8 cellular contexts compared by ENCODE assay signal in genomic region chr19:34676697-34677385, GRCh38. TPM values are rescaled to one million over a fixed set of nuclear protein-coding genes. Genes with fewer than 3 reads are reported as not detected.
A peak's percentile ranks its signal among the peaks of the same experiment; 100 is the strongest.
DNase-seq lines count a peak whose midpoint lies in the region; ATAC-seq, FAIRE-seq and TF ChIP-seq lines count a peak whose summit lies in the region.

Gene SCGB2B2 (minus strand): TSS chr19:34677159. CDS start chr19:34594563, 82,596 bp downstream.

- intact Hi-C loops in HepG2 (cut with micrococcal nuclease; ENCODE audit: unreplicated experiment) (no loop called here), left colon (cut with DNase I, micrococcal nuclease) (no loop called here)

- POLR2A ChIA-PET in HepG2 (lab: Yijun Ruan, JAX): no interaction called here

- no TSS peak for BruUV-seq in HepG2 (replicated peaks; lab: Mats Ljungman, UMichigan)

- H3K9me3 ChIP-seq in liver (ENCODE audit: control insufficient read depth in 4 of 4, low read length in 3 of 4): peaks cover 3 to 19% (median 9%) of the 10 kb centered on the region in 4 donors
- H3K9me3 ChIP-seq in HepG2 (ENCODE audit: low read length): 0 out of 2 replicates have a peak, but pooled peaks cover 12% of the 10 kb centered on the region

- H3K9ac ChIP-seq in liver (ENCODE audit: low read depth in 1 of 2, low read length in 2 of 2) (peak within 1 kb of the TSS; percentile 63 to 69), HepG2 (ENCODE audit: insufficient read depth, low read depth, low read length) (no peak within 1 kb of the TSS)

- H2AFZ ChIP-seq in HepG2 (ENCODE audit: low read length): no peak within 1 kb of the TSS

- FAIRE-seq in HepG2 (lab: Jason Lieb, UNC): no peak

- H3K79me2 ChIP-seq in HepG2 (ENCODE audit: insufficient read depth, low read length): no peaks in the 10 kb centered on the region

- no peak for TF ChIP-seq POLR2A in HepG2 (IDR thresholded peaks at IDR 0.05; ENCODE audit: insufficient read depth in 1 of 2, low read depth in 2 of 2, low read length in 2 of 2)

- ATAC-seq in HepG2 (no peak), HG02840 (IDR thresholded peaks at IDR 0.05; ENCODE audit: low FRiP score, unreplicated experiment) (peak; percentile 53), left colon (peak; percentile 77)

- TF ChIP-seq RAD21 in liver (IDR thresholded peaks at IDR 0.05) (no peak), HepG2 (CRISPR knock-in tag; IDR thresholded peaks at IDR 0.05) (no peak)

- no peak for DNase-seq in HepG2 (ENCODE audit: low spot score)
- DNase-seq in NCI-H1417 treated with DMSO at 0.1 percent for 48 hours (lab: John Stamatoyannopoulos, UW): peak; percentile 79
- DNase-seq in SW 1271 (lab: John Stamatoyannopoulos, UW): peak; percentile 74 to 91
- DNase-seq in cerebellum (ENCODE audit: low spot score): peak; percentile 84
- peak in 1 of 2 donors; percentile 47 for DNase-seq in left colon
- DNase-seq in stimulated activated CD8-positive, alpha-beta memory T cell treated with anti-CD3 and anti-CD28 coated beads, Interleukin-7, amount 100 ng/mL, for 48 hours (ENCODE audit: extremely low read depth in 1 of 2, low read depth in 1 of 2): peak; percentile 26 to 66

- H3K27ac ChIP-seq in liver (ENCODE audit: low read depth in 1 of 2, low read length in 2 of 2) (peak within 1 kb of the TSS; percentile 92 to 93), HepG2 (ENCODE audit: extremely low read length, insufficient read depth, low read length) (no peak within 1 kb of the TSS)

- TF ChIP-seq CTCF in liver (IDR thresholded peaks at IDR 0.05; ENCODE audit: low read depth, low read length, missing input control) (no peak), HepG2 (CRISPR knock-in tag; IDR thresholded peaks at IDR 0.05) (no peak)

- in situ Hi-C loops in HepG2 (cut with HindIII; ENCODE audit: extremely low pct_ligation_motif_present, low pct_unique_long_range_greater_than_20kb): no loop called here

- no peaks in the 10 kb centered on the region for H3K27me3 ChIP-seq in liver (ENCODE audit: control insufficient read depth in 4 of 4, insufficient read depth in 4 of 4, low read length in 3 of 4)
- no peaks in the 10 kb centered on the region for H3K27me3 ChIP-seq in HepG2 (ENCODE audit: control insufficient read depth in 1 of 2, insufficient read depth in 2 of 2, low read length in 2 of 2)

- peak within 1 kb of the TSS; percentile 85 to 96 (median 88) for H3K4me3 ChIP-seq in liver (ENCODE audit: low read depth in 1 of 3, low read length in 3 of 3)
- H3K4me3 ChIP-seq in HepG2 (replicated peaks in 1 of 3; ENCODE audit: insufficient read depth in 1 of 3, low read depth in 2 of 3, low read length in 3 of 3): no peak within 1 kb of the TSS

- H4K20me1 ChIP-seq in HepG2 (ENCODE audit: insufficient read depth, low read length): no peaks in the 10 kb centered on the region

- H3K36me3 ChIP-seq in liver (ENCODE audit: control insufficient read depth in 4 of 4, insufficient read depth in 3 of 4, low read depth in 1 of 4, low read length in 3 of 4): peaks cover 2 to 31% (median 28%) of the 10 kb centered on the region in 4 donors
- H3K36me3 ChIP-seq in HepG2 (replicated peaks in 1 of 2; ENCODE audit: control insufficient read depth in 1 of 2, insufficient read depth in 2 of 2, low read length in 2 of 2): no peaks in the 10 kb centered on the region

- TF ChIP-seq EP300 in HepG2 (IDR thresholded peaks at IDR 0.05; ENCODE audit: low read depth in 2 of 2, low read length in 2 of 2) (no peak), HepG2 (CRISPR knock-in tag; IDR thresholded peaks at IDR 0.05; ENCODE audit: borderline replicate concordance) (no peak)

- no peak within 1 kb of the TSS for H3K4me2 ChIP-seq in HepG2 (ENCODE audit: low read depth, low read length)

- CTCF ChIA-PET in HepG2 (lab: Yijun Ruan, JAX; ENCODE audit: low intra/inter-chr PET ratio, low total read pairs): no interaction called here

- H3K4me1 ChIP-seq in liver (ENCODE audit: control insufficient read depth in 4 of 4, insufficient read depth in 4 of 4, low read length in 3 of 4): peaks cover 0 to 32% (median 20%) of the 10 kb centered on the region in 4 donors
- H3K4me1 ChIP-seq in HepG2 (ENCODE audit: insufficient read depth, low read length): peaks cover 31% of the 10 kb centered on the region

- 5% methylated on average over 26 of the region's 26 CpGs for WGBS in liver
- WGBS in HepG2 (ENCODE audit: low lambda C conversion rate): 91% methylated on average over 24 of the region's 26 CpGs

TF ChIP-seq in liver, 16 proteins besides CTCF, POLR2A, EP300 and RAD21 (continues in another document):
- TF ChIP-seq GABPA (IDR thresholded peaks at IDR 0.05 in 1 of 2, conservative IDR thresholded peaks at IDR 0.05 in 1 of 2) (peak; percentile 71 to 91), FOXA2 (IDR thresholded peaks at IDR 0.05) (peak; percentile 14), TAF1 (conservative IDR thresholded peaks at IDR 0.05) (no peak), ATF3 (IDR thresholded peaks at IDR 0.05) (peak; percentile 61), SP1 (IDR thresholded peaks at IDR 0.05) (no peak), HNF4A (conservative IDR thresholded peaks at IDR 0.05) (no peak), NR2F2 (IDR thresholded peaks at IDR 0.05) (peak; percentile 98), FOXA1 (IDR thresholded peaks at IDR 0.05) (peak; percentile 40), JUND (IDR thresholded peaks at IDR 0.05) (peak; percentile 33 to 57), EGR1 (IDR thresholded peaks at IDR 0.05; ENCODE audit: low read depth in 2 of 2) (no peak), HNF4G (IDR thresholded peaks at IDR 0.05) (no peak), MAX (IDR thresholded peaks at IDR 0.05) (no peak), RXRA (IDR thresholded peaks at IDR 0.05) (peak; percentile 48 to 64)

TF ChIP-seq in HepG2, 621 proteins besides CTCF, POLR2A, EP300 and RAD21:
- TF ChIP-seq, protein P1, sequence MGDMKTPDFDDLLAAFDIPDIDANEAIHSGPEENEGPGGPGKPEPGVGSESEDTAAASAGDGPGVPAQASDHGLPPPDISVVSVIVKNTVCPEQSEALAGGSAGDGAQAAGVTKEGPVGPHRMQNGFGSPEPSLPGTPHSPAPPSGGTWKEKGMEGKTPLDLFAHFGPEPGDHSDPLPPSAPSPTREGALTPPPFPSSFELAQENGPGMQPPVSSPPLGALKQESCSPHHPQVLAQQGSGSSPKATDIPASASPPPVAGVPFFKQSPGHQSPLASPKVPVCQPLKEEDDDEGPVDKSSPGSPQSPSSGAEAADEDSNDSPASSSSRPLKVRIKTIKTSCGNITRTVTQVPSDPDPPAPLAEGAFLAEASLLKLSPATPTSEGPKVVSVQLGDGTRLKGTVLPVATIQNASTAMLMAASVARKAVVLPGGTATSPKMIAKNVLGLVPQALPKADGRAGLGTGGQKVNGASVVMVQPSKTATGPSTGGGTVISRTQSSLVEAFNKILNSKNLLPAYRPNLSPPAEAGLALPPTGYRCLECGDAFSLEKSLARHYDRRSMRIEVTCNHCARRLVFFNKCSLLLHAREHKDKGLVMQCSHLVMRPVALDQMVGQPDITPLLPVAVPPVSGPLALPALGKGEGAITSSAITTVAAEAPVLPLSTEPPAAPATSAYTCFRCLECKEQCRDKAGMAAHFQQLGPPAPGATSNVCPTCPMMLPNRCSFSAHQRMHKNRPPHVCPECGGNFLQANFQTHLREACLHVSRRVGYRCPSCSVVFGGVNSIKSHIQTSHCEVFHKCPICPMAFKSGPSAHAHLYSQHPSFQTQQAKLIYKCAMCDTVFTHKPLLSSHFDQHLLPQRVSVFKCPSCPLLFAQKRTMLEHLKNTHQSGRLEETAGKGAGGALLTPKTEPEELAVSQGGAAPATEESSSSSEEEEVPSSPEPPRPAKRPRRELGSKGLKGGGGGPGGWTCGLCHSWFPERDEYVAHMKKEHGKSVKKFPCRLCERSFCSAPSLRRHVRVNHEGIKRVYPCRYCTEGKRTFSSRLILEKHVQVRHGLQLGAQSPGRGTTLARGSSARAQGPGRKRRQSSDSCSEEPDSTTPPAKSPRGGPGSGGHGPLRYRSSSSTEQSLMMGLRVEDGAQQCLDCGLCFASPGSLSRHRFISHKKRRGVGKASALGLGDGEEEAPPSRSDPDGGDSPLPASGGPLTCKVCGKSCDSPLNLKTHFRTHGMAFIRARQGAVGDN (CRISPR knock-in tag; IDR thresholded peaks at IDR 0.05): no peak
- TF ChIP-seq HNF4A (CRISPR knock-in tag; IDR thresholded peaks at IDR 0.05) (no peak), MED1 (CRISPR knock-in tag; IDR thresholded peaks at IDR 0.05) (no peak), ZNF24 (IDR thresholded peaks at IDR 0.05) (no peak), MEF2D (CRISPR knock-in tag; IDR thresholded peaks at IDR 0.05) (no peak), ZSCAN29 (CRISPR knock-in tag; conservative IDR thresholded peaks at IDR 0.05) (no peak)

RNA-seq across cellular contexts. Expression of gene SCGB2B2, which starts in this region (rescaled TPM):
- total RNA-seq in liver (under 1 TPM; 0.09 to 0.50 TPM), HepG2 (2016; rRNA removed; fragmentation: Illumina TruSeq; extraction: Trizol) (not detected in 2 replicates), cerebellum (1.6 TPM), left colon (under 1 TPM; 0.59 to 0.61 TPM)
- polyA plus RNA-seq in liver (under 1 TPM in 1 of 2 donors, not detected in 1; 0.25 TPM), HepG2 (2011; rRNA removed) (0.03 and 0.12 TPM in 2 replicates)
- not detected in 2 replicates for total RNA-seq in HepG2 (2016; cell fraction: cytosol; rRNA removed; fragmentation: Illumina TruSeq; extraction: Trizol; ENCODE audit: low read depth)
- total RNA-seq in HepG2 (2016; cell fraction: insoluble cytoplasmic fraction; rRNA removed; fragmentation: Illumina TruSeq; extraction: Trizol): not detected in 2 replicates
- total RNA-seq in HepG2 (2016; cell fraction: membrane; rRNA removed; fragmentation: Illumina TruSeq; extraction: Trizol): not detected in 2 replicates
- total RNA-seq in HepG2 (2016; cell fraction: nucleus; rRNA removed; fragmentation: Illumina TruSeq; extraction: Trizol): not detected in 2 replicates
- polyA plus RNA-seq in HepG2 (2011; cell fraction: cytosol; rRNA removed): 0.03 and 0.05 TPM in 2 replicates
- 0.12 and 0.23 TPM in 2 replicates for polyA plus RNA-seq in HepG2 (2011; cell fraction: nucleus; rRNA removed)
- 0.05 TPM in 1 of 2 replicates, not detected in the other for polyA plus RNA-seq in HepG2 (2012)
- not detected in 2 replicates for polyA plus RNA-seq in HepG2 (2016; cell fraction: cytosol; fragmentation: Illumina TruSeq; extraction: Trizol; ENCODE audit: low read depth)
- not detected in 2 replicates for polyA plus RNA-seq in HepG2 (2016; cell fraction: insoluble cytoplasmic fraction; fragmentation: Illumina TruSeq; extraction: Trizol; ENCODE audit: low read depth)
- polyA plus RNA-seq in HepG2 (2016; cell fraction: membrane; fragmentation: Illumina TruSeq; extraction: Trizol; ENCODE audit: low read depth): not detected in 2 replicates
- 1.7 TPM in 1 of 2 replicates, not detected in the other for polyA plus RNA-seq in HepG2 (2016; cell fraction: nucleus; fragmentation: Illumina TruSeq; extraction: Trizol; ENCODE audit: insufficient read depth, low read depth)
- 0.22 and 1.6 TPM in 2 replicates for polyA minus RNA-seq in HepG2 (2011; rRNA and poly(A)+ RNA removed; ENCODE audit: low replicate concordance)
- not detected in 2 replicates for polyA minus RNA-seq in HepG2 (2011; cell fraction: cytosol; rRNA and poly(A)+ RNA removed)
- 0.39 and 1.1 TPM in 2 replicates for polyA minus RNA-seq in HepG2 (2011; cell fraction: nucleus; rRNA and poly(A)+ RNA removed)

Comparison
In these comparisons a context has a peak if more than half of its experiments do, and no peak if none do; other contexts are left out.
1. H3K4me3 ChIP-seq: peak in liver (3 of 3); none in HepG2 (0 of 3).
2. Peak in ATAC-seq in left colon; RNA of the gene not detected or under 1 TPM.